8 cellular contexts compared by ENCODE assay signal in genomic region chr2:79860233-79861058, GRCh38.
DNase-seq lines count a peak whose midpoint lies in the region; ATAC-seq and TF ChIP-seq lines count a peak whose summit lies in the region.

No MANE protein-coding gene starts in this region.

- no peak for ATAC-seq in GM18511 (IDR thresholded peaks at IDR 0.05; ENCODE audit: unreplicated experiment)
- no peak for ATAC-seq in GM21717 (IDR thresholded peaks at IDR 0.05; ENCODE audit: unreplicated experiment)
- no peak for ATAC-seq in HG03469 (IDR thresholded peaks at IDR 0.05; ENCODE audit: unreplicated experiment)

- DNase-seq in AG09319 (ENCODE audit: extremely low read depth, low read depth) (no peak), HS-5 (ENCODE audit: low read depth) (peak; percentile 14), SK-MEL-5 (ENCODE audit: low read depth, low spot score) (peak; percentile 72), kidney glomerular epithelial cell (lab: John Stamatoyannopoulos, UW) (peak; percentile 9), COLO668 (lab: John Stamatoyannopoulos, UW; ENCODE audit: unreplicated experiment) (no peak)

- TF ChIP-seq CTCF in AG09319 (IDR thresholded peaks at IDR 0.05; ENCODE audit: low read depth, low read length) = peak; percentile 42

- in situ Hi-C loops in SK-MEL-5 (cut with HindIII; ENCODE audit: low pct_unique_long_range_greater_than_20kb, low sequenced_read_pairs) = no loop called here

Comparison
In these comparisons a context has a peak if more than half of its experiments do, and no peak if none do; other contexts are left out.
1. DNase-seq: peak in HS-5 (single experiment), SK-MEL-5 (single experiment) and kidney glomerular epithelial cell (single experiment); none in AG09319 (single experiment) and COLO668 (single experiment).